ENCODE assay signal across 13 cellular contexts in the genomic region with DNA sequence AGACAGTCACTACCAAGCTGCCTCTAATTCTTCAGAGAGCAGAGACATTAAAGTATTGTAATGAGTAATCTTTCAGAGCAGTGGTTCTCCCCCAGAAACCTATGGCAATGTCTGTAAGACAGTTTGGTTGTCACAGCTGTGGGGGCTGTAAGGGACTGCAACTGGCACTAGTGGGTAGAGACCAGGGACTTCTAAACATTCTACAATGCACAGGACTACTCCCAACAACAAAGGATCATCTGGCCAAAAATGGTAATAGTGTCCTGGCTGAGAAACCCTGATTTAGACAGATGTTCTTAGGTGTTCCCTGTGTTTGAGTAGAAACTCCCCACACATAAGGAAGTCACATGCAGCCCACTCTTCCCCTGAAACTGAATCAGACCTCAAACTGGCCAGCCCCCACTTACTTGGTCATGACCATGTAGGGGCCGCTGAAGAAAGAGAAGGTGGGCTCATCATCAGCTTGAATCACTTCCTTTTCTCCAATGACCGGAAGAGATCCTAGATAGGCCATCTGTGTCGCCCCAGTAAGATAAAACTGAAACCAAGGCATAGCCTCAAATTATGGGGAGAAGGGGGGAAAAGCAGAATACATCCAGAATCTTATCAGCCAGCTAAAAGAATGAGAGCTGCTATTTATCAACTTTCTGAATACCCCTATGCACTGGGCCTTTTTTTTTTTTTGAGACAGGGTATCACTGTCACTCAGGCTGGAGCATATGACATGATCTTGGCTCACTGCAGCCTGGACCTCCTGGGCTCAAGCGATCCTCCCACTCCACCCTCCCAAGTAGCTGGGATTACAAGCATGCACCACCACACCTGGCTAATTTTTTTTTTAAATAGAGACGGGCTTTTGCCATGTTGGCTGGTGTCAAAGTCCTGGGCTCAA.
DNase-seq lines count a peak whose midpoint lies in the region; ATAC-seq and TF ChIP-seq lines count a peak whose summit lies in the region.
"Had no signal": no experiment of that assay in that cellular context is flagged by ENCODE, and none has a peak within 500 bp of the region (broad histone marks: within the 10 kb centered on the region; RNA-seq: fewer than 3 reads in every experiment).

No MANE protein-coding gene starts in this region.

- ATAC-seq in GM18498 (IDR thresholded peaks at IDR 0.05; ENCODE audit: unreplicated experiment) (peak; percentile 55), GM19452 (IDR thresholded peaks at IDR 0.05; ENCODE audit: unreplicated experiment) (peak; percentile 64), HG03064 (IDR thresholded peaks at IDR 0.05; ENCODE audit: low read depth, unreplicated experiment) (peak; percentile 69)
- peak; percentile 79 to 82 for ATAC-seq in activated T-cell treated with anti-CD3 and anti-CD28 coated beads, Interleukin-2, amount 50 U/mL, for 72 hours (replicated peaks in 1 of 2)

- no peaks in the 10 kb centered on the region for H3K36me3 ChIP-seq in A673 (ENCODE audit: insufficient read depth, low read length, poor library complexity, severe bottlenecking)
- H3K36me3 ChIP-seq: colonic mucosa, upper lobe of left lung had no signal

- no peaks in the 10 kb centered on the region for H3K27me3 Mint-ChIP-seq in activated T-cell treated with anti-CD3 and anti-CD28 coated beads, Interleukin-2, amount 50 U/mL, for 72 hours (ENCODE audit: low read depth)
- no peaks in the 10 kb centered on the region for H3K27me3 Mint-ChIP-seq in mesothelial cell of epicardium (ENCODE audit: low read depth)

- H3K27me3 ChIP-seq in A673 (replicated peaks; ENCODE audit: insufficient read depth, low read depth, low read length, poor library complexity), result no peaks in the 10 kb centered on the region
- H3K27me3 ChIP-seq: colonic mucosa, upper lobe of left lung had no signal

- peak; percentile 15 to 19 for DNase-seq in activated T-cell treated with anti-CD3 and anti-CD28 coated beads, Interleukin-2, amount 50 U/mL, for 72 hours
- no peak for DNase-seq in mesothelial cell of epicardium (ENCODE audit: low spot score in 2 of 2, unreplicated experiment in 2 of 2)
- DNase-seq in activated gamma-delta T cell treated with Interleukin-2 at 50 U/mL for 16 hours, result no peak
- no peak for DNase-seq in stimulated activated CD4-positive, alpha-beta T cell treated with anti-CD3 and anti-CD28 coated beads, Interleukin-4, amount 100 ng/mL, for 1 hour
- no peak for DNase-seq in A673 (ENCODE audit: low spot score)
- DNase-seq: colonic mucosa, DMS 273 treated with DMSO at 0.1 percent for 48 hours, NCI-H1930, SIG-M5, upper lobe of left lung had no signal

- H3K9me3 ChIP-seq in A673 (ENCODE audit: low read depth, low read length, poor library complexity, severe bottlenecking), result no peaks in the 10 kb centered on the region
- H3K9me3 ChIP-seq: colonic mucosa, upper lobe of left lung had no signal

- CTCF ChIA-PET in A673 (lab: Charles Lee), result no interaction called here

- H3K4me3 Mint-ChIP-seq in activated T-cell treated with anti-CD3 and anti-CD28 coated beads, Interleukin-2, amount 50 U/mL, for 72 hours, result peak overlapping the region; percentile 22 to 58
- no peak overlapping the region for H3K4me3 Mint-ChIP-seq in mesothelial cell of epicardium

- H3K27ac ChIP-seq in A673 (ENCODE audit: low read depth, low read length, poor library complexity, severe bottlenecking), result no peak overlapping the region
- H3K27ac ChIP-seq: colonic mucosa, upper lobe of left lung had no signal

- BruUV-seq in A673 (replicated peaks; lab: Mats Ljungman, UMichigan), result no TSS peak

- H3K27ac Mint-ChIP-seq in activated T-cell treated with anti-CD3 and anti-CD28 coated beads, Interleukin-2, amount 50 U/mL, for 72 hours, result no peak overlapping the region
- H3K27ac Mint-ChIP-seq in mesothelial cell of epicardium, result no peak overlapping the region

- H3K4me1 ChIP-seq in A673 (ENCODE audit: insufficient read depth, low read length, poor library complexity, severe bottlenecking), result no peaks in the 10 kb centered on the region
- H3K4me1 ChIP-seq: colonic mucosa, upper lobe of left lung had no signal

- POLR2A ChIA-PET in A673 (lab: Charles Lee; ENCODE audit: low non-redundant PET), result no interaction called here

- no peaks in the 10 kb centered on the region for H3K9me3 Mint-ChIP-seq in activated T-cell treated with anti-CD3 and anti-CD28 coated beads, Interleukin-2, amount 50 U/mL, for 72 hours
- no peaks in the 10 kb centered on the region for H3K9me3 Mint-ChIP-seq in mesothelial cell of epicardium

- TF ChIP-seq CTCF in mesothelial cell of epicardium (IDR thresholded peaks at IDR 0.05; ENCODE audit: unreplicated experiment) (no peak), A673 (conservative IDR thresholded peaks at IDR 0.05; ENCODE audit: low read depth, low read length) (no peak)

- no peaks in the 10 kb centered on the region for H3K36me3 Mint-ChIP-seq in activated T-cell treated with anti-CD3 and anti-CD28 coated beads, Interleukin-2, amount 50 U/mL, for 72 hours (ENCODE audit: insufficient read depth in 2 of 2)
- H3K36me3 Mint-ChIP-seq in mesothelial cell of epicardium, result no peaks in the 10 kb centered on the region

- intact Hi-C loops in A673 (cut with micrococcal nuclease; ENCODE audit: unreplicated experiment), result no loop called here

- H3K4me3 ChIP-seq in A673 (ENCODE audit: low read depth, low read length, poor library complexity, severe bottlenecking), result no peak overlapping the region
- H3K4me3 ChIP-seq: colonic mucosa, upper lobe of left lung had no signal

- peaks cover 24% of the 10 kb centered on the region for H3K4me1 Mint-ChIP-seq in activated T-cell treated with anti-CD3 and anti-CD28 coated beads, Interleukin-2, amount 50 U/mL, for 72 hours (ENCODE audit: low read depth)
- peaks cover 6% of the 10 kb centered on the region for H3K4me1 Mint-ChIP-seq in mesothelial cell of epicardium

Comparison
In these comparisons a context has a peak if more than half of its experiments do, and no peak if none do; other contexts are left out.
1. DNase-seq: peak in activated T-cell treated with anti-CD3 and anti-CD28 coated beads, Interleukin-2, amount 50 U/mL, for 72 hours (2 of 2); none in mesothelial cell of epicardium (0 of 2), activated gamma-delta T cell treated with Interleukin-2 at 50 U/mL for 16 hours (single experiment), stimulated activated CD4-positive, alpha-beta T cell treated with anti-CD3 and anti-CD28 coated beads, Interleukin-4, amount 100 ng/mL, for 1 hour (single experiment) and A673 (single experiment).
2. Peak in every context shown above with its lines, with median percentiles within 50 percentile points of each other: ATAC-seq.